Comparison of ENCODE assay signal across 8 cellular contexts in genomic region chr19:11137542-11138384, GRCh38. TPM values are rescaled to one million over a fixed set of nuclear protein-coding genes. Genes with fewer than 3 reads are reported as not detected.
DNase-seq lines count a peak whose midpoint lies in the region; ATAC-seq, FAIRE-seq and TF ChIP-seq lines count a peak whose summit lies in the region.

No MANE protein-coding gene starts in this region.

- in situ Hi-C loops in ACHN (cut with HindIII; ENCODE audit: low pct_ligation_motif_present, low pct_unique_long_range_greater_than_20kb, low sequenced_read_pairs) = no loop called here

- peak overlapping the region; percentile 85 to 96 for H3K27ac ChIP-seq in coronary artery
- peak overlapping the region; percentile 85 for H3K27ac ChIP-seq in layer of hippocampus (ENCODE audit: low read depth, low read length)

- peak; percentile 68 for TF ChIP-seq CTCF in coronary artery (IDR thresholded peaks at IDR 0.05)

- FAIRE-seq in H54 (lab: Jason Lieb, UNC) = no peak

- ATAC-seq in HG02798 (IDR thresholded peaks at IDR 0.05; ENCODE audit: poor library complexity, unreplicated experiment) = no peak

- H3K4me3 ChIP-seq in coronary artery = peak overlapping the region; percentile 58

- no peaks in the 10 kb centered on the region for H3K27me3 ChIP-seq in layer of hippocampus (ENCODE audit: control insufficient read depth, insufficient read depth, low read length)

- no peak for TF ChIP-seq POLR2A in H54 (IDR thresholded peaks at IDR 0.05; ENCODE audit: low read depth, low read length)

- DNase-seq in ACHN (peak; percentile 80), H54 (ENCODE audit: insufficient read length, low spot score) (peak; percentile 55), NCI-H460 (ENCODE audit: extremely low read depth, low read depth) (peak; percentile 88), coronary artery (ENCODE audit: low spot score) (peak; percentile 92)
- peak; percentile 65 for DNase-seq in activated CD4-positive, alpha-beta T cell treated with anti-CD3 and anti-CD28 coated beads for 48 hours
- DNase-seq in stimulated activated CD4-positive, alpha-beta T cell treated with anti-CD3 and anti-CD28 coated beads, Interleukin-15, amount 100 ng/mL, for 1 hour (ENCODE audit: low read depth in 1 of 2, low spot score in 1 of 2) = peak; percentile 12 to 21

RNA-seq across cellular contexts. Expression of gene SPC24, which starts 17.8 kb away (rescaled TPM):
- 13.9 and 17.1 TPM in 2 replicates for total RNA-seq in NCI-H460 (2014; rRNA removed; shearing (Covaris generic))
- polyA plus RNA-seq in NCI-H460 (2014; cell fraction: nucleus; rRNA removed) = 79.3 and 82.4 TPM in 2 replicates

RNA-seq across cellular contexts. Expression of gene LDLR, which starts 48.5 kb away (rescaled TPM):
- 30.4 and 33.7 TPM in 2 replicates for total RNA-seq in NCI-H460 (2014; rRNA removed; shearing (Covaris generic))
- 40.3 and 47.5 TPM in 2 replicates for polyA plus RNA-seq in NCI-H460 (2014; cell fraction: nucleus; rRNA removed)

RNA-seq across cellular contexts. Expression of gene KANK2, which starts 59.6 kb away (rescaled TPM):
- 14.2 and 15.0 TPM in 2 replicates for total RNA-seq in NCI-H460 (2014; rRNA removed; shearing (Covaris generic))
- polyA plus RNA-seq in NCI-H460 (2014; cell fraction: nucleus; rRNA removed) = 30.7 and 40.9 TPM in 2 replicates

Comparison
In these comparisons a context has a peak if more than half of its experiments do, and no peak if none do; other contexts are left out.
1. DNase-seq: peak in every context shown above with its lines; median percentile 92 in coronary artery; 88 in NCI-H460; 80 in ACHN; 65 in activated CD4-positive, alpha-beta T cell treated with anti-CD3 and anti-CD28 coated beads for 48 hours; 55 in H54; 16 in stimulated activated CD4-positive, alpha-beta T cell treated with anti-CD3 and anti-CD28 coated beads, Interleukin-15, amount 100 ng/mL, for 1 hour.